Comparison of ENCODE assay signal across 18 cellular contexts in the genomic region with DNA sequence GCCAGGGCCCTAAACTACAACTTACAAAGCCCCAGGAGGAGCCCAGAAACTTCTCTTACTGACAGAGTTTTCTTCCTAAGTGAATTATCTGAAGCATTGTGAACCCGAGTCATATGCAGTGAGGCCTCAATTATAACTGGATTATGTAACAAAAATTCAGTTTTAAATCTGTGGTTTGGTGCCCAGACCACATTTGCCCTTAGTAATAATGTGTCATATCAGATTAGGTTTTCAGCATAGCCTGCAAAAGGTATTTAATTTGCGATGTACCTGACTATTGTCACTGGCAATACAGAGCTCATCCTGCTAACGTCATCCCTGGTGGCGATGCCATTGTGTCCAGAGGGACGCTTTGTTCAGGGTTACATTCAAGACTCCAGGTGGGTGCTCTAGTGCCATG.
"Had no signal": no experiment of that assay in that cellular context is flagged by ENCODE, and none has a peak within 500 bp of the region (broad histone marks: within the 10 kb centered on the region; RNA-seq: fewer than 3 reads in every experiment).

No MANE protein-coding gene starts in this region.

- H3K27ac Mint-ChIP-seq: activated naive CD4-positive, alpha-beta T cell treated with anti-CD3 and anti-CD28 coated beads, Interleukin-2, amount 50 U/mL, for 24 hours; nephron; stimulated activated memory B cell treated with anti-CD40 and anti-IgM and Interleukin-4, amounts not matched to agents 10 μg/mL and 1 μg/mL and 100 μg/mL, for 72 hours had no signal

- ATAC-seq: left cardiac atrium; lower lobe of right lung; stimulated activated memory B cell treated with anti-CD40 and anti-IgM and Interleukin-4, amounts not matched to agents 10 μg/mL and 1 μg/mL and 100 μg/mL, for 72 hours; upper lobe of right lung had no signal

- H3K4me3 Mint-ChIP-seq: activated naive CD4-positive, alpha-beta T cell treated with anti-CD3 and anti-CD28 coated beads, Interleukin-2, amount 50 U/mL, for 24 hours; nephron; stimulated activated memory B cell treated with anti-CD40 and anti-IgM and Interleukin-4, amounts not matched to agents 10 μg/mL and 1 μg/mL and 100 μg/mL, for 72 hours had no signal

- H3K27me3 Mint-ChIP-seq: activated naive CD4-positive, alpha-beta T cell treated with anti-CD3 and anti-CD28 coated beads, Interleukin-2, amount 50 U/mL, for 24 hours; stimulated activated memory B cell treated with anti-CD40 and anti-IgM and Interleukin-4, amounts not matched to agents 10 μg/mL and 1 μg/mL and 100 μg/mL, for 72 hours had no signal

- H3K4me3 ChIP-seq: cardiac muscle cell, lower lobe of right lung, sigmoid colon, spleen, upper lobe of right lung had no signal

- DNase-seq: activated CD4-positive, alpha-beta T cell treated with anti-CD3 and anti-CD28 coated beads, Interleukin-2, amount 50 U/mL, for 1 hour; activated CD4-positive, CD25-positive, alpha-beta regulatory T cell treated with anti-CD3 and anti-CD28 coated beads, Interleukin-2, amount 50 U/mL, for 72 hours; activated gamma-delta T cell; amniotic stem cell; foreskin fibroblast; glutamatergic neuron; hippocampal formation; left cardiac atrium; lower lobe of right lung; midbrain; sigmoid colon; spleen; stimulated activated CD4-positive, alpha-beta T cell treated with anti-CD3 and anti-CD28 coated beads, Interleukin-4, amount 100 ng/mL, for 4 hours; upper lobe of right lung had no signal

- H3K9me3 Mint-ChIP-seq: activated naive CD4-positive, alpha-beta T cell treated with anti-CD3 and anti-CD28 coated beads, Interleukin-2, amount 50 U/mL, for 24 hours; nephron; stimulated activated memory B cell treated with anti-CD40 and anti-IgM and Interleukin-4, amounts not matched to agents 10 μg/mL and 1 μg/mL and 100 μg/mL, for 72 hours had no signal
